In the genomic region with DNA sequence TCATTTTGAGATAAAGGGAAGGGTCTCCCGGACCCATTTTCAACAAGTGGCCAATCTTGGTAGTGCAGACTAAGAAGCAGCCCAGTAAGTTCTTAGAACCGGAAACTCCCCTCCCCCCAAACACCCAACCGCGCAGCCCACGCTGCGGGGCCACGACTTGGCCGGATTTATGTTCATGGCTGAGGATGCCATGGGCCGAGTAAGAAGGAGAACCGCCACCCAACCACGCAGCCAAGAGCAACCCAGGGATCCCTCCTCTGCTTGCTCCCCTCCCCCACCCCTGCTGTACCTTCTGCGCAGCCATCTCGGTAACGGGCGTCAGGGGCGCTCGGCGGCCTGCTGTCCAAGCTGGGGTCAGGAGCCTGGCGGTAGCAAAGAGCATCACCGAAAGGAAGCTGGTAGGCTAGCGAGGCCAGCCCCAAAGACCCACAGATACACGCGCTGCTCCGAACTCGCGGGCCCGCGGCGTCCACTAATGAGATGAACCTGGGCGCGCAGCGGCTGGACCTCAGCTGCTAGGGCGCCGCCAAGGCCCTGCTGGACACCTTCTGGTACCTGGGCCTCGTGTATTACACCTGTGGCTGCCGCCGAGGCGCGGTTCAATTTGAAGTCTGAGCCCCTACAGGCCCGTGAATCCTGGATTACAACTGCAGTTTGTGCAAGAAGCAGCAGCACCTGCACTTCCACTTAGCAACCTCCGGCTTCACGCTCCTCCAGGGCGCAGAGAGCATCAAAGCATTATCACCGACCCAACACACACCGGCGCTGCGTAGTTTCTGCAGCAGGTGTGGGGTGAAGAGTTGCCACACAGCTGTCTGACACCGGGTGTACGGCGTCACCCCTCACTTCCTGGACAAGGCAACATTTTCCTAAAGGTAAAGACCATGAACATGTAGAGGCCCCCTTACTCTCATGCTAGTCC, we compare ENCODE assay signal across 8 cellular contexts.
A peak's percentile ranks its signal among the peaks of the same experiment; 100 is the strongest.
DNase-seq lines count a peak whose midpoint lies in the region; ATAC-seq lines count a peak whose summit lies in the region.

No MANE protein-coding gene starts in this region.

- H3K4me3 Mint-ChIP-seq in central memory CD8-positive, alpha-beta T cell = peak overlapping the region; percentile 76

- H3K9me3 Mint-ChIP-seq in central memory CD8-positive, alpha-beta T cell = no peaks in the 10 kb centered on the region

- no peaks in the 10 kb centered on the region for H3K4me1 Mint-ChIP-seq in central memory CD8-positive, alpha-beta T cell

- H3K27ac Mint-ChIP-seq in central memory CD8-positive, alpha-beta T cell (ENCODE audit: low read depth) = peak overlapping the region; percentile 78

- peaks cover 3% of the 10 kb centered on the region for H3K36me3 Mint-ChIP-seq in central memory CD8-positive, alpha-beta T cell (ENCODE audit: insufficient read depth)

- no peaks in the 10 kb centered on the region for H3K9me3 ChIP-seq in mesodermal cell (ENCODE audit: control insufficient read depth, low read length)

- ATAC-seq in GM18907 (IDR thresholded peaks at IDR 0.05; ENCODE audit: unreplicated experiment) (peak; percentile 45), HG03095 (IDR thresholded peaks at IDR 0.05; ENCODE audit: unreplicated experiment) (no peak)
- ATAC-seq in central memory CD8-positive, alpha-beta T cell (replicated peaks; ENCODE audit: extremely low read depth, poor library complexity, severe bottlenecking) = peak; percentile 94

- no peaks in the 10 kb centered on the region for H3K27me3 Mint-ChIP-seq in central memory CD8-positive, alpha-beta T cell

- H3K4me1 ChIP-seq in mesodermal cell (ENCODE audit: control insufficient read depth, insufficient read depth, low read length, poor library complexity, severe bottlenecking) = no peaks in the 10 kb centered on the region

- H3K4me3 ChIP-seq in mesodermal cell (ENCODE audit: extremely low read depth, insufficient read depth, low read length, poor library complexity, severe bottlenecking) = peak overlapping the region; percentile 22

- H3K27ac ChIP-seq in mesodermal cell (ENCODE audit: low read depth, low read length, severe bottlenecking) = no peak overlapping the region

- WGBS in mesodermal cell (ENCODE audit: insufficient coverage in 2 of 2), 2 experiments = 67 to 71% methylated on average over 13 to 28 of the region's 50 CpGs

- peak; percentile 6 to 17 (median 12) for DNase-seq in activated CD4-positive, CD25-positive, alpha-beta regulatory T cell (lab: John Stamatoyannopoulos, UW)
- peak; percentile 16 to 55 for DNase-seq in central memory CD8-positive, alpha-beta T cell (ENCODE audit: low spot score in 2 of 2)
- DNase-seq in stimulated activated CD8-positive, alpha-beta memory T cell treated with anti-CD3 and anti-CD28 coated beads, Interleukin-4, amount 100 ng/mL, for 48 hours = peak; percentile 64
- DNase-seq in GF-D8 (lab: John Stamatoyannopoulos, UW) (no peak), NOMO-1 treated with DMSO at 0.1 percent for 48 hours (lab: John Stamatoyannopoulos, UW; ENCODE audit: unreplicated experiment) (no peak)

- H3K36me3 ChIP-seq in mesodermal cell (ENCODE audit: control insufficient read depth, insufficient read depth, low read length) = no peaks in the 10 kb centered on the region

Comparison
In these comparisons a context has a peak if more than half of its experiments do, and no peak if none do; other contexts are left out.
1. DNase-seq: peak in activated CD4-positive, CD25-positive, alpha-beta regulatory T cell (4 of 4), central memory CD8-positive, alpha-beta T cell (2 of 2) and stimulated activated CD8-positive, alpha-beta memory T cell treated with anti-CD3 and anti-CD28 coated beads, Interleukin-4, amount 100 ng/mL, for 48 hours (single experiment); none in GF-D8 (single experiment) and NOMO-1 treated with DMSO at 0.1 percent for 48 hours (single experiment).